In genomic region chr6:118408863-118409262, GRCh38 we compare ENCODE assay signal across 1 cellular context.
TF ChIP-seq lines count a peak whose summit lies in the region.

No MANE protein-coding gene starts in this region.

TF ChIP-seq in H1, 55 proteins besides CTCF, POLR2A, EP300 and RAD21 (continued from another document):
- no peak for TF ChIP-seq CBX5 (IDR thresholded peaks at IDR 0.05; ENCODE audit: low read depth, low read length)
- no peak for TF ChIP-seq TCF12 (IDR thresholded peaks at IDR 0.05; ENCODE audit: low read depth, low read length)
- no peak for TF ChIP-seq BRCA1 (IDR thresholded peaks at IDR 0.05; ENCODE audit: low read depth, low read length)
- TF ChIP-seq TAF1 (IDR thresholded peaks at IDR 0.05; ENCODE audit: low read depth, low read length): no peak
